ENCODE assay signal across 25 cellular contexts in genomic region chr7:115088938-115089337, GRCh38.
DNase-seq lines count a peak whose midpoint lies in the region; ATAC-seq, FAIRE-seq and TF ChIP-seq lines count a peak whose summit lies in the region.
"Had no signal": no experiment of that assay in that cellular context is flagged by ENCODE, and none has a peak within 500 bp of the region (broad histone marks: within the 10 kb centered on the region; RNA-seq: fewer than 3 reads in every experiment).

No MANE protein-coding gene starts in this region.

- H3K4me1 ChIP-seq in liver (ENCODE audit: control insufficient read depth in 4 of 4, insufficient read depth in 4 of 4, low read length in 3 of 4) (peaks cover 3 to 23% (median 16%) of the 10 kb centered on the region in 4 donors), HepG2 (ENCODE audit: insufficient read depth, low read length) (peaks cover 18% of the 10 kb centered on the region), right lobe of liver (peaks cover 0 to 22% (median 8%) of the 10 kb centered on the region in 4 donors), thyroid gland (peaks cover 23 to 24% of the 10 kb centered on the region in 2 donors)
- H3K4me1 ChIP-seq: BE2C had no signal

- H3K36me3 ChIP-seq in liver (ENCODE audit: control insufficient read depth in 4 of 4, insufficient read depth in 3 of 4, low read depth in 1 of 4, low read length in 3 of 4) (no peaks in the 10 kb centered on the region), HepG2 (replicated peaks in 1 of 2; ENCODE audit: control insufficient read depth in 1 of 2, insufficient read depth in 2 of 2, low read length in 2 of 2) (no peaks in the 10 kb centered on the region), right lobe of liver (no peaks in the 10 kb centered on the region), H7 (replicated peaks; ENCODE audit: control insufficient read depth, insufficient read depth, low read length) (no peaks in the 10 kb centered on the region), thyroid gland (no peaks in the 10 kb centered on the region)
- H3K36me3 ChIP-seq: BE2C had no signal

- BruUV-seq in HepG2 (replicated peaks; lab: Mats Ljungman, UMichigan) = no TSS peak

- H3K79me2 ChIP-seq in HepG2 (ENCODE audit: insufficient read depth, low read length) = no peaks in the 10 kb centered on the region

- POLR2A ChIA-PET in HepG2 (lab: Yijun Ruan, JAX) = no interaction called here

- no peaks in the 10 kb centered on the region for H3K27me3 ChIP-seq in liver (ENCODE audit: control insufficient read depth in 4 of 4, insufficient read depth in 4 of 4, low read length in 3 of 4)
- H3K27me3 ChIP-seq in HepG2 (ENCODE audit: control insufficient read depth in 1 of 2, insufficient read depth in 2 of 2, low read length in 2 of 2) = no peaks in the 10 kb centered on the region
- no peaks in the 10 kb centered on the region for H3K27me3 ChIP-seq in right lobe of liver
- no peaks in the 10 kb centered on the region for H3K27me3 ChIP-seq in H7 (ENCODE audit: control insufficient read depth, insufficient read depth, low read length)
- no peaks in the 10 kb centered on the region for H3K27me3 ChIP-seq in thyroid gland
- H3K27me3 ChIP-seq: BE2C had no signal

- H2AFZ ChIP-seq in HepG2 (ENCODE audit: low read length) = no peak overlapping the region
- H2AFZ ChIP-seq: GM23338 had no signal

- H3K27ac ChIP-seq in liver (ENCODE audit: low read depth in 1 of 2, low read length in 2 of 2) (peak overlapping the region; percentile 74 to 78), HepG2 (ENCODE audit: extremely low read length, insufficient read depth, low read length) (no peak overlapping the region), right lobe of liver (peak overlapping the region; percentile 38 to 74 (median 57)), thyroid gland (no peak overlapping the region)
- H3K27ac ChIP-seq: 22Rv1 had no signal

- TF ChIP-seq POLR2A in HepG2 (IDR thresholded peaks at IDR 0.05; ENCODE audit: insufficient read depth in 1 of 2, low read depth in 2 of 2, low read length in 2 of 2) = no peak
- TF ChIP-seq POLR2A in right lobe of liver (IDR thresholded peaks at IDR 0.05) = no peak
- TF ChIP-seq POLR2A in thyroid gland (IDR thresholded peaks at IDR 0.05) = no peak

- in situ Hi-C loops in HepG2 (cut with HindIII; ENCODE audit: extremely low pct_ligation_motif_present, low pct_unique_long_range_greater_than_20kb) (no loop called here), ACHN (cut with HindIII; ENCODE audit: low pct_ligation_motif_present, low pct_unique_long_range_greater_than_20kb, low sequenced_read_pairs) (no loop called here)

- TF ChIP-seq RAD21 in liver (IDR thresholded peaks at IDR 0.05) (peak; percentile 49 to 53), HepG2 (CRISPR knock-in tag; IDR thresholded peaks at IDR 0.05) (no peak)

- H3K4me2 ChIP-seq in HepG2 (ENCODE audit: low read depth, low read length) = no peak overlapping the region
- H3K4me2 ChIP-seq: GM23338 had no signal

- no peaks in the 10 kb centered on the region for H4K20me1 ChIP-seq in HepG2 (ENCODE audit: insufficient read depth, low read length)

- no peak for FAIRE-seq in HepG2 (lab: Jason Lieb, UNC)
- FAIRE-seq in HTR-8/SVneo (lab: Jason Lieb, UNC) = no peak
- FAIRE-seq: GM12891, GM18507, RCC 7860 had no signal

- DNase-seq in HepG2 (ENCODE audit: low spot score) (no peak), dermis blood vessel endothelial cell (peak; percentile 9), right lobe of liver (no peak), HTR-8/SVneo (ENCODE audit: insufficient read length, low spot score) (no peak), H7 (no peak), thyroid gland (no peak), ACHN (no peak)
- DNase-seq: BE2C; CD4-positive, CD25-positive, alpha-beta regulatory T cell; COR-L47; DMS153; KG1; MV-4-11; NCI-H1436; NCI-H2029; NCI-H2171; NCI-H526; NK-92 treated with Interleukin-12 subunit alpha and Interleukin-12 subunit beta, amount 100 ng/mL, for 24 hours had no signal

- H3K9ac ChIP-seq in liver (ENCODE audit: low read depth in 1 of 2, low read length in 2 of 2) (peak overlapping the region in 1 of 2 donors; percentile 71), HepG2 (ENCODE audit: insufficient read depth, low read depth, low read length) (no peak overlapping the region)

- H3K9me3 ChIP-seq in liver (ENCODE audit: control insufficient read depth in 4 of 4, low read length in 3 of 4) = no peaks in the 10 kb centered on the region
- H3K9me3 ChIP-seq in HepG2 (ENCODE audit: low read length) = peaks cover 2% of the 10 kb centered on the region; the same call in 1 of the 2 replicates
- H3K9me3 ChIP-seq in right lobe of liver = no peaks in the 10 kb centered on the region
- H3K9me3 ChIP-seq in thyroid gland = no peaks in the 10 kb centered on the region
- H3K9me3 ChIP-seq: BE2C had no signal

- peak overlapping the region in 1 of 3 donors; percentile 4 for H3K4me3 ChIP-seq in liver (ENCODE audit: low read depth in 1 of 3, low read length in 3 of 3)
- no peak overlapping the region for H3K4me3 ChIP-seq in HepG2 (replicated peaks in 1 of 3; ENCODE audit: insufficient read depth in 1 of 3, low read depth in 2 of 3, low read length in 3 of 3)
- H3K4me3 ChIP-seq in right lobe of liver = no peak overlapping the region
- no peak overlapping the region for H3K4me3 ChIP-seq in H7 (ENCODE audit: insufficient read depth, low read depth, low read length)
- no peak overlapping the region for H3K4me3 ChIP-seq in thyroid gland (replicated peaks in 1 of 3)
- H3K4me3 ChIP-seq: GM23338 had no signal

- CTCF ChIA-PET in HepG2 (lab: Yijun Ruan, JAX; ENCODE audit: low intra/inter-chr PET ratio, low total read pairs) = no interaction called here

- WGBS in liver = 35% methylated on average over 3 of the region's 3 CpGs
- 0% methylated on average over 3 of the region's 3 CpGs for WGBS in HepG2 (ENCODE audit: low lambda C conversion rate)
- WGBS in right lobe of liver (ENCODE audit: insufficient coverage, low coverage, low lambda C conversion rate, missing lambda C conversion rate) = 16% methylated on average over 2 of the region's 3 CpGs
- WGBS in thyroid gland, 2 donors = 39 to 57% methylated on average over 3 of the region's 3 CpGs

- no peak for ATAC-seq in HepG2
- peak; percentile 81 to 88 (median 88) for ATAC-seq in right lobe of liver
- ATAC-seq: GM23338, Right ventricle myocardium inferior had no signal

- TF ChIP-seq EP300 in HepG2 (IDR thresholded peaks at IDR 0.05; ENCODE audit: low read depth in 2 of 2, low read length in 2 of 2) (no peak), HepG2 (CRISPR knock-in tag; IDR thresholded peaks at IDR 0.05; ENCODE audit: borderline replicate concordance) (no peak)

- TF ChIP-seq CTCF in liver (IDR thresholded peaks at IDR 0.05; ENCODE audit: low read depth, low read length, missing input control) (no peak), HepG2 (CRISPR knock-in tag; IDR thresholded peaks at IDR 0.05) (no peak), right lobe of liver (IDR thresholded peaks at IDR 0.05) (no peak), thyroid gland (IDR thresholded peaks at IDR 0.05) (no peak)

- intact Hi-C loops in HepG2 (cut with micrococcal nuclease; ENCODE audit: unreplicated experiment) (loop anchor here (10.0 kb wide), 1 partner anchor 46 kb away; no protein-coding TSS in a partner anchor), right lobe of liver (cut with DNase I) (no loop called here), thyroid gland (cut with DNase I) (no loop called here)

TF ChIP-seq in liver, 16 proteins besides CTCF, POLR2A, EP300 and RAD21 (continues in another document):
- TF ChIP-seq NR2F2 (IDR thresholded peaks at IDR 0.05) = no peak
- TF ChIP-seq FOXA2 (IDR thresholded peaks at IDR 0.05) = peak; percentile 79
- peak; percentile 19 for TF ChIP-seq YY1 (IDR thresholded peaks at IDR 0.05)
- peak; percentile 44 to 54 for TF ChIP-seq HNF4A (conservative IDR thresholded peaks at IDR 0.05)
- TF ChIP-seq ATF3 (IDR thresholded peaks at IDR 0.05) = no peak
- TF ChIP-seq FOXA1 (IDR thresholded peaks at IDR 0.05) = peak; percentile 73
- TF ChIP-seq JUND (IDR thresholded peaks at IDR 0.05) = peak in 1 of 2 donors; percentile 56
- TF ChIP-seq HNF4G (IDR thresholded peaks at IDR 0.05) = no peak
- peak; percentile 13 to 68 for TF ChIP-seq RXRA (IDR thresholded peaks at IDR 0.05)

TF ChIP-seq in HepG2, 621 proteins besides CTCF, POLR2A, EP300 and RAD21:
- TF ChIP-seq SOX5 (CRISPR knock-in tag; IDR thresholded peaks at IDR 0.05; ENCODE audit: borderline replicate concordance) (no peak), ZNF790 (CRISPR knock-in tag; IDR thresholded peaks at IDR 0.05; ENCODE audit: borderline replicate concordance) (no peak), MAFF (IDR thresholded peaks at IDR 0.05; ENCODE audit: low read depth, low read length) (no peak), NCOR1 (IDR thresholded peaks at IDR 0.05; ENCODE audit: borderline replicate concordance, low read length) (no peak), ZNF331 (CRISPR knock-in tag; IDR thresholded peaks at IDR 0.05) (no peak), HCFC1 (IDR thresholded peaks at IDR 0.05; ENCODE audit: low read depth, low read length) (no peak), ZNF703 (CRISPR knock-in tag; IDR thresholded peaks at IDR 0.05; ENCODE audit: borderline replicate concordance) (no peak), MTERF4 (CRISPR knock-in tag; IDR thresholded peaks at IDR 0.05) (no peak), ZFP91 (CRISPR knock-in tag; IDR thresholded peaks at IDR 0.05; ENCODE audit: borderline replicate concordance) (no peak), ZNF367 (CRISPR knock-in tag; IDR thresholded peaks at IDR 0.05; ENCODE audit: borderline replicate concordance) (no peak), ZBTB38 (CRISPR knock-in tag; IDR thresholded peaks at IDR 0.05) (no peak), ZFP82 (CRISPR knock-in tag; IDR thresholded peaks at IDR 0.05; ENCODE audit: borderline replicate concordance) (no peak)
TF ChIP-seq in HepG2: peak in this region for 0.

Comparison
In these comparisons a context has a peak if more than half of its experiments do, and no peak if none do; other contexts are left out.
1. H3K27ac ChIP-seq: peak in liver (2 of 2) and right lobe of liver (3 of 3); none in HepG2 (single experiment) and thyroid gland (0 of 3).